Comparison of ENCODE assay signal across 9 cellular contexts in the genomic region with DNA sequence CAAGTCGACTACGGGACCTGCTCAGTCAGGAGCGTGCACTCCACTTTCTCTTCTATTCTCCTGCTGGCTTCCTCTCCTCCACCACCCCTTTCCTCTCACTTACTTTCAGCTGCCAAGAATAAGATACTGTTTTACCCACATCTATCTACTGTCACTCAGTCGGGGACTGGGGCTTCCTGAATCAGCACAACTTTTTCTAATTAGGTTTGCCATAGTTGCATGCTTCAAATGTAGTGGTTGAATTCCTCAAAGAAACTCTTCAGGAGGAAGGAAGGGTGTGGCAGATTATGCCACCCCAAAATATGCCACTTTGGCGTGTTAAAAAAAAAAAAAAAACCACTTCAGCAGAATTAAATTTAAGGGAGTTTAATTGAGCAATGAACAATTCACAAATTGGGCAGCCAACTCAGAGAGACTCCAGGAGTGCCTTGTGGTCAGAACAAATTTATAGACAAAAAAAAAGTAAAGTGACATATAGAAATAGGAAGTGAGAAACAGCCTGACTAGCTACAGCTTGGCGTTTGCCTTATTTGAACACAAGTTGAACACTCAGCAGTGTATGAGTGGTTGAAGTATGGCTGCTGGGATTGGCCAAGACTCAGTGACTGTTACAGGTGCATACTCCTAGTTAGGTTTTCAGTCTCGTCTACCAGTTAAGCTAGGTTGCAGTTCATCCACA. TPM values are rescaled to one million over a fixed set of nuclear protein-coding genes. Genes with fewer than 3 reads are reported as not detected.
DNase-seq lines count a peak whose midpoint lies in the region; ATAC-seq and TF ChIP-seq lines count a peak whose summit lies in the region.
"Had no signal": no experiment of that assay in that cellular context is flagged by ENCODE, and none has a peak within 500 bp of the region (broad histone marks: within the 10 kb centered on the region; RNA-seq: fewer than 3 reads in every experiment).

No MANE protein-coding gene starts in this region.

- H3K27ac Mint-ChIP-seq in activated CD4-positive, alpha-beta T cell treated with anti-CD3 and anti-CD28 coated beads, Interleukin-2, amount 10 ng/mL, durations not matched to agents 7 days and 5 days = peak overlapping the region; percentile 34

- CTCF ChIA-PET in activated CD4-positive, alpha-beta T cell treated with anti-CD3 and anti-CD28 coated beads, Interleukin-2, amount 10 ng/mL, durations not matched to agents 7 days and 5 days (lab: Charles Lee) = interaction anchor here (1.1 kb wide), 1 partner anchor 15 kb away, joined by 5 read pairs; no protein-coding TSS in a partner anchor

- peak; percentile 80 for ATAC-seq in HG03025 (IDR thresholded peaks at IDR 0.05; ENCODE audit: low FRiP score, unreplicated experiment)
- ATAC-seq: A549 had no signal

- no peak for TF ChIP-seq POLR2A in spleen (IDR thresholded peaks at IDR 0.05)

- H3K4me3 ChIP-seq in SJSA1 = no peak overlapping the region
- H3K4me3 ChIP-seq in spleen = peak overlapping the region in 1 of 8 donors; percentile 27
- H3K4me3 ChIP-seq in HAP-1 = no peak overlapping the region
- H3K4me3 ChIP-seq: A549 had no signal

- 0 out of 2 replicates have a peak overlapping the region, but pooled peaks have one; percentile 34 for H3K27ac ChIP-seq in SJSA1
- H3K27ac ChIP-seq in spleen = peak overlapping the region in 5 of 8 donors; percentile 42 to 63 (median 50)
- H3K27ac ChIP-seq: A549 had no signal

- no peak for TF ChIP-seq CTCF in spleen (IDR thresholded peaks at IDR 0.05 in 8 of 11, conservative IDR thresholded peaks at IDR 0.05 in 3 of 11)

- H3K27me3 ChIP-seq in SJSA1 (replicated peaks) = no peaks in the 10 kb centered on the region
- H3K27me3 ChIP-seq in spleen (replicated peaks in 1 of 7) = no peaks in the 10 kb centered on the region
- 0 out of 2 replicates have a peak, but pooled peaks cover 4% of the 10 kb centered on the region for H3K27me3 ChIP-seq in HAP-1 (ENCODE audit: low read depth)

- POLR2A ChIA-PET in activated CD4-positive, alpha-beta T cell treated with anti-CD3 and anti-CD28 coated beads, Interleukin-2, amount 10 ng/mL, durations not matched to agents 7 days and 5 days (lab: Charles Lee) = no interaction called here

- peaks cover 32% of the 10 kb centered on the region for H3K4me1 Mint-ChIP-seq in activated CD4-positive, alpha-beta T cell treated with anti-CD3 and anti-CD28 coated beads, Interleukin-2, amount 10 ng/mL, durations not matched to agents 7 days and 5 days

- peak; percentile 24 for DNase-seq in activated CD4-positive, alpha-beta T cell treated with anti-CD3 and anti-CD28 coated beads, Interleukin-2, amount 10 ng/mL, durations not matched to agents 7 days and 5 days
- no peak for DNase-seq in activated CD4-positive, alpha-beta T cell treated with anti-CD3 and anti-CD28 coated beads, Interleukin-2, amount 50 U/mL, for 48 hours
- DNase-seq in SJSA1 (ENCODE audit: low read depth in 1 of 2, low spot score in 2 of 2) = no peak
- DNase-seq in spleen = no peak
- DNase-seq in SHP77 (lab: John Stamatoyannopoulos, UW) = no peak
- no peak for DNase-seq in HAP-1 (ENCODE audit: low spot score in 2 of 2)
- no peak for DNase-seq in AG08396 (ENCODE audit: low spot score)

- WGBS in spleen, 5 donors = 9 to 17% (median 14%) methylated on average over 7 of the region's 7 CpGs

- in situ Hi-C loops in HAP-1 (cut with MboI; ENCODE audit: low sequenced_read_pairs) = no loop called here

- no peaks in the 10 kb centered on the region for H3K36me3 ChIP-seq in SJSA1
- no peaks in the 10 kb centered on the region for H3K36me3 ChIP-seq in spleen
- H3K36me3 ChIP-seq in HAP-1 (replicated peaks) = no peaks in the 10 kb centered on the region

- H3K27me3 Mint-ChIP-seq in activated CD4-positive, alpha-beta T cell treated with anti-CD3 and anti-CD28 coated beads, Interleukin-2, amount 10 ng/mL, durations not matched to agents 7 days and 5 days = peaks cover 12% of the 10 kb centered on the region

- peaks cover 49% of the 10 kb centered on the region for H3K4me1 ChIP-seq in SJSA1 (replicated peaks)
- peaks cover 15 to 55% (median 38%) of the 10 kb centered on the region in 6 donors for H3K4me1 ChIP-seq in spleen
- no peaks in the 10 kb centered on the region for H3K4me1 ChIP-seq in HAP-1

- H3K9me3 ChIP-seq in SJSA1 (replicated peaks) = no peaks in the 10 kb centered on the region
- no peaks in the 10 kb centered on the region for H3K9me3 ChIP-seq in spleen
- H3K9me3 ChIP-seq in HAP-1 = no peaks in the 10 kb centered on the region
- H3K9me3 ChIP-seq: A549 had no signal

- peak overlapping the region; percentile 25 for H3K4me3 Mint-ChIP-seq in activated CD4-positive, alpha-beta T cell treated with anti-CD3 and anti-CD28 coated beads, Interleukin-2, amount 10 ng/mL, durations not matched to agents 7 days and 5 days

- H3K36me3 Mint-ChIP-seq in activated CD4-positive, alpha-beta T cell treated with anti-CD3 and anti-CD28 coated beads, Interleukin-2, amount 10 ng/mL, durations not matched to agents 7 days and 5 days (ENCODE audit: low read depth) = no peaks in the 10 kb centered on the region

- no peaks in the 10 kb centered on the region for H3K9me3 Mint-ChIP-seq in activated CD4-positive, alpha-beta T cell treated with anti-CD3 and anti-CD28 coated beads, Interleukin-2, amount 10 ng/mL, durations not matched to agents 7 days and 5 days

- intact Hi-C loops in spleen (cut with DNase I; ENCODE audit: low total_unique reads) = loop anchor here (10.0 kb wide), 1 partner anchor 222 kb away; no protein-coding TSS in a partner anchor

RNA-seq across cellular contexts. Expression of gene RMDN2, which starts 32.5 kb away (rescaled TPM):
- total RNA-seq in activated CD4-positive, alpha-beta T cell treated with anti-CD3 and anti-CD28 coated beads, Interleukin-2, amount 10 ng/mL, durations not matched to agents 7 days and 5 days = 1 to 10 TPM; 2.0 to 2.9 TPM
- 17.6 and 20.8 TPM in 2 replicates for total RNA-seq in SJSA1 (2014; rRNA removed; shearing (Covaris generic))
- total RNA-seq in spleen = 10 to 100 TPM; 22.1 to 57.1 (median 34.3) TPM
- polyA plus RNA-seq in spleen = 10 to 100 TPM; 10.8 to 18.3 (median 12.9) TPM
